In the genomic region with DNA sequence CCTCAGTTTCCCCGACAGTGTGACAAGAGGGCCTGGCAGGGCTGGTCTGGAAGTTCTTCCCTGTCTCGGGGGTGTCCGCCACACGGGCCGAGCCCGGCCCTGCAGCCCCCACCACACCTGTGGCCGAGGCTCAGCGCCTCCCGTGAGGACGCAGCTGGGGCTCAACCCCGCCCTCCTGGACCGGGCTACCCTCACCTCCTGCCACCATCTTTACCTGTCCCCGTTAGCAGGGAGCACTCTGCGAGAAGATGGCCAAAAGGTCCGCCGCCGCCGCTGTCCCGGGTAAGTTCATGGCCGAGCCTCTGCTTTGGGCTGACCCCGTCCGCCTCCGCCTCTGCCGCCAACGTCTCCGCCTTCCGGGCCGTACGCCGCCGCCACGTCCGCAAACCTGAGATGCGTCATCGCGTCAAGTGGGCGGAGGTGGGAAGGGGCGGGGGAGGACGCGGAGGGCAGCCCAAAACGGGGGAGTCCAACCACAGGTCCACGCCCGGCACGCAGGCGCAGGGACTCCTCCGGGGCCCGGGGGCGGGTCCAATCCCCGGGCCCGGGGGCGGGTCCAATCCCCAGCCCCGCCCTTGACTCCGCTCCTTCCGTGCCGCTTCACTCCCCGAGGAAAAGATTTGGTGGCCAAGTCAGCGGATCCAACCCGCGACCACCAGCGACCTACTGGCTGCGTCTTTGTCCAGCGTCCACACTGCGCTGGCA, we compare ENCODE assay signal across 8 cellular contexts. TPM values are rescaled to one million over a fixed set of nuclear protein-coding genes. Genes with fewer than 3 reads are reported as not detected.
DNase-seq lines count a peak whose midpoint lies in the region; ATAC-seq, FAIRE-seq and TF ChIP-seq lines count a peak whose summit lies in the region.

A gene (minus strand): TSS at position 351 of the 705 bp plus-strand sequence. CDS start 4,295 bp downstream, outside the sequence.

- H3K27ac ChIP-seq in H1 (ENCODE audit: low read depth, low read length) (peak within 1 kb of the TSS; percentile 72), mesendoderm (ENCODE audit: low read depth, low read length) (peak within 1 kb of the TSS; percentile 51)

- H3K18ac ChIP-seq in H1 (ENCODE audit: extremely low read depth, low read length) (peak within 1 kb of the TSS; percentile 93), mesendoderm (ENCODE audit: low read length) (peak within 1 kb of the TSS; percentile 29)

- H3K9me3 ChIP-seq in H1 (ENCODE audit: insufficient read depth in 2 of 2, low read depth in 1 of 2, low read length in 1 of 2), result no peaks in the 10 kb centered on the region

- CTCF ChIA-PET in H1 (lab: Charles Lee; ENCODE audit: partially characterized antibody), result interaction anchor here (0.6 to 3.7 kb wide), 26 partner anchors 8 to 195 kb away, joined by 3 to 10 read pairs (median 4); a partner anchor contains a TSS

- H4K20me1 ChIP-seq in H1 (replicated peaks in 1 of 2; ENCODE audit: control insufficient read depth in 1 of 2, insufficient read depth in 2 of 2, low read length in 2 of 2), result no peaks in the 10 kb centered on the region

- H3K4me2 ChIP-seq in H1 (ENCODE audit: insufficient read depth in 1 of 2, low read depth in 2 of 2, low read length in 2 of 2), result peak within 1 kb of the TSS; percentile 97 to 100
- H3K4me2 ChIP-seq in mesendoderm (ENCODE audit: low read length), result peak within 1 kb of the TSS; percentile 85

- no peak within 1 kb of the TSS for H3K14ac ChIP-seq in H1 (ENCODE audit: insufficient read length)

- no peak for FAIRE-seq in H1 (lab: Jason Lieb, UNC)

- H3K9ac ChIP-seq in H1 (replicated peaks in 1 of 4; ENCODE audit: extremely low read depth in 1 of 4, low read depth in 3 of 4, low read length in 3 of 4), result peak within 1 kb of the TSS; percentile 65 to 84 (median 78)
- H3K9ac ChIP-seq in mesendoderm (ENCODE audit: low read length), result peak within 1 kb of the TSS; percentile 97

- H3K56ac ChIP-seq in H1 (replicated peaks; ENCODE audit: insufficient read length, low read depth, low read length) (peak within 1 kb of the TSS; percentile 66), mesendoderm (ENCODE audit: low read length) (peak within 1 kb of the TSS; percentile 99)

- H2AK5ac ChIP-seq in H1 (ENCODE audit: low read depth, low read length) (no peak within 1 kb of the TSS), mesendoderm (ENCODE audit: low read length) (no peak within 1 kb of the TSS)

- peaks cover 8% of the 10 kb centered on the region; the same call in 1 of the 2 replicates for H3K23me2 ChIP-seq in H1 (ENCODE audit: low read depth, low read length)

- H3K4me3 ChIP-seq in H1 (ENCODE audit: extremely low read depth in 1 of 4, insufficient read depth in 2 of 4, low read depth in 3 of 4, low read length in 4 of 4) (peak within 1 kb of the TSS; percentile 56 to 96 (median 90)), mesendoderm (ENCODE audit: low read length) (peak within 1 kb of the TSS; percentile 89)

- H2AFZ ChIP-seq in H1 (ENCODE audit: low read length), result peak within 1 kb of the TSS; percentile 100

- H3K79me1 ChIP-seq in H1 (ENCODE audit: low read depth, low read length) (peaks cover 4% of the 10 kb centered on the region), mesendoderm (ENCODE audit: low read length) (no peaks in the 10 kb centered on the region)

- no peak for TF ChIP-seq RAD21 in H1 (IDR thresholded peaks at IDR 0.05 in 1 of 2, conservative IDR thresholded peaks at IDR 0.05 in 1 of 2; ENCODE audit: low read depth in 2 of 2, low read length in 2 of 2)

- H2BK5ac ChIP-seq in H1 (ENCODE audit: low read depth, low read length) (peak within 1 kb of the TSS; percentile 89), mesendoderm (ENCODE audit: low read length) (peak within 1 kb of the TSS; percentile 72)

- peak; percentile 78 for DNase-seq in CMK (ENCODE audit: low read depth)
- peak; percentile 68 for DNase-seq in HS-5 (ENCODE audit: low read depth)
- DNase-seq in NOMO-1 treated with DMSO at 0.1 percent for 48 hours (lab: John Stamatoyannopoulos, UW; ENCODE audit: unreplicated experiment), result peak; percentile 95
- DNase-seq in activated CD8-positive, alpha-beta memory T cell treated with anti-CD3 and anti-CD28 coated beads for 48 hours (ENCODE audit: low read depth in 2 of 3, low spot score in 2 of 3), result peak; percentile 80 to 93 (median 83)
- peak; percentile 92 to 95 for DNase-seq in H1 (ENCODE audit: low read depth in 1 of 2, low spot score in 2 of 2)
- DNase-seq in mesendoderm, result peak; percentile 98
- peak; percentile 97 for DNase-seq in stimulated activated CD8-positive, alpha-beta memory T cell treated with anti-CD3 and anti-CD28 coated beads, Interleukin-15, amount 100 ng/mL, for 1 hour (ENCODE audit: low read depth)

- H3K27me3 ChIP-seq in H1 (replicated peaks in 1 of 4; ENCODE audit: control insufficient read depth in 3 of 4, extremely low read depth in 1 of 4, insufficient read depth in 3 of 4, low read length in 3 of 4), result no peaks in the 10 kb centered on the region
- H3K27me3 ChIP-seq in mesendoderm (ENCODE audit: insufficient read depth, low read length, poor library complexity), result no peaks in the 10 kb centered on the region

- H4K8ac ChIP-seq in H1 (ENCODE audit: extremely low read depth, insufficient read depth, low read length) (peak within 1 kb of the TSS; percentile 84; the same call in 1 of the 2 replicates), mesendoderm (ENCODE audit: low read depth, low read length) (no peak within 1 kb of the TSS)

- H3K79me2 ChIP-seq in H1 (ENCODE audit: control insufficient read depth in 1 of 2, insufficient read depth in 2 of 2, low read length in 2 of 2) (peaks cover 0 to 30% of the 10 kb centered on the region in 2 experiments; a peak in 2 of 4 replicates), mesendoderm (ENCODE audit: control insufficient read depth, insufficient read depth, low read length) (peaks cover 7% of the 10 kb centered on the region)

- no peak within 1 kb of the TSS for H2BK12ac ChIP-seq in H1 (ENCODE audit: low read depth, low read length)

- no peak within 1 kb of the TSS for H3K4ac ChIP-seq in H1 (replicated peaks; ENCODE audit: insufficient read length, low read depth, low read length)
- peak within 1 kb of the TSS; percentile 73 for H3K4ac ChIP-seq in mesendoderm (ENCODE audit: low read depth, low read length)

- H4K91ac ChIP-seq in H1 (replicated peaks; ENCODE audit: insufficient read length, low read length), result peak within 1 kb of the TSS; percentile 61

- 2% methylated on average over 39 of the region's 63 CpGs; no CpG with 5 or more reads in 1 of the 2 experiments for WGBS in H1 (ENCODE audit: extremely low coverage in 1 of 2, insufficient coverage in 1 of 2, insufficient read length in 1 of 2, insufficient replicate concordance in 2 of 2, low coverage in 1 of 2, low lambda C conversion rate in 2 of 2, missing lambda C conversion rate in 1 of 2), 2 experiments
- no CpG with 5 or more reads among the region's 63 CpGs for WGBS in mesendoderm (ENCODE audit: extremely low coverage, insufficient coverage, low lambda C conversion rate)

- no peak for TF ChIP-seq CTCF in H1 (IDR thresholded peaks at IDR 0.05; ENCODE audit: control extremely low read depth in 1 of 3, insufficient read depth in 1 of 3, low read depth in 1 of 3, low read length in 3 of 3)

- H3K36me3 ChIP-seq in H1 (ENCODE audit: control insufficient read depth in 2 of 4, insufficient read depth in 4 of 4, low read length in 3 of 4), result peaks cover 0 to 8% (median under 1%) of the 10 kb centered on the region in 4 experiments; a peak in 1 of 8 replicates
- H3K36me3 ChIP-seq in mesendoderm (ENCODE audit: control insufficient read depth, insufficient read depth, low read length), result no peaks in the 10 kb centered on the region

- peak within 1 kb of the TSS; percentile 94 for H4K5ac ChIP-seq in H1 (ENCODE audit: insufficient read length, low read depth, low read length)
- H4K5ac ChIP-seq in mesendoderm (ENCODE audit: low read length), result no peak within 1 kb of the TSS

- no peak within 1 kb of the TSS for H2BK120ac ChIP-seq in H1 (replicated peaks; ENCODE audit: low read depth, low read length)
- H2BK120ac ChIP-seq in mesendoderm (ENCODE audit: low read depth, low read length), result no peak within 1 kb of the TSS

- POLR2A ChIA-PET in H1 (lab: Charles Lee; ENCODE audit: partially characterized antibody), result interaction anchor here (1.0 to 1.9 kb wide), 5 partner anchors 11 to 120 kb away, joined by 3 to 9 read pairs (median 4); a partner anchor contains a TSS

- H3K4me1 ChIP-seq in H1 (replicated peaks in 1 of 4; ENCODE audit: control insufficient read depth in 3 of 4, insufficient read depth in 4 of 4, low read length in 3 of 4) (peaks cover 0 to 8% (median 0%) of the 10 kb centered on the region in 4 experiments; a peak in 3 of 7 replicates), mesendoderm (ENCODE audit: control insufficient read depth, low read depth, low read length) (no peaks in the 10 kb centered on the region)

- no peak within 1 kb of the TSS for H2BK20ac ChIP-seq in H1 (ENCODE audit: low read length)

- ATAC-seq in GM19468 (IDR thresholded peaks at IDR 0.05; ENCODE audit: extremely low read depth, unreplicated experiment), result peak; percentile 91

- H3K23ac ChIP-seq in H1 (ENCODE audit: insufficient read length) (no peak within 1 kb of the TSS), mesendoderm (ENCODE audit: low read length) (peak within 1 kb of the TSS; percentile 92)

- 0 out of 2 replicates have a peak within 1 kb of the TSS, but pooled peaks have one; percentile 67 for H2BK15ac ChIP-seq in H1 (ENCODE audit: low read length)
- H2BK15ac ChIP-seq in mesendoderm (replicated peaks; ENCODE audit: low read depth), result no peak within 1 kb of the TSS

- peak in 1 of 2 experiments; percentile 47; a peak in 1 of 3 replicates for TF ChIP-seq EP300 in H1 (IDR thresholded peaks at IDR 0.05; ENCODE audit: borderline replicate concordance in 1 of 2, low read depth in 2 of 2, low read length in 2 of 2)

- TF ChIP-seq POLR2A in H1 (IDR thresholded peaks at IDR 0.05; ENCODE audit: control extremely low read depth in 1 of 2, low read depth in 2 of 2, low read length in 2 of 2), result peak in 1 of 2 experiments; percentile 74; a peak in 2 of 3 replicates

TF ChIP-seq in H1, 55 proteins besides CTCF, POLR2A, EP300 and RAD21 (continues in another document):
- TF ChIP-seq JUN (IDR thresholded peaks at IDR 0.05; ENCODE audit: low read depth, low read length) (no peak), CEBPB (IDR thresholded peaks at IDR 0.05; ENCODE audit: low read depth, low read length) (no peak), KDM4A (IDR thresholded peaks at IDR 0.05; ENCODE audit: low read depth, low read length, severe bottlenecking) (peak; percentile 80), BACH1 (IDR thresholded peaks at IDR 0.05; ENCODE audit: low read length) (peak; percentile 47; the same call in 1 of the 2 replicates)

RNA-seq across cellular contexts. Expression of the gene that starts here (rescaled TPM):
- total RNA-seq in H1 (2021; fragmentation: NEBNext Ultra II Directional; extraction: Animal tissue kit (Norgen Biotek cat#: 25700)), result 14.9 TPM in 2 replicates
- 2.1 and 3.7 TPM in 2 replicates for polyA plus RNA-seq in H1 (2011; rRNA removed)
- polyA plus RNA-seq in H1 (2011; cell fraction: cytosol; rRNA removed), result 4.7 TPM
- polyA plus RNA-seq in H1 (2011; cell fraction: nucleus; rRNA removed), result 0.91 TPM
- polyA plus RNA-seq in H1 (2012, experiment 1 of 2), result 5.9 to 9.7 TPM (median 7.0 TPM) in 4 replicates
- 0.52 TPM for polyA plus RNA-seq in H1 (2012, experiment 2 of 2)
- 8.4 TPM for polyA plus RNA-seq in H1 (2013, experiment 1 of 2)
- polyA plus RNA-seq in H1 (2013, experiment 2 of 2), result 8.6 TPM
- polyA minus RNA-seq in H1 (2011; rRNA and poly(A)+ RNA removed), result 5.9 and 7.5 TPM in 2 replicates
- polyA minus RNA-seq in H1 (2011; cell fraction: cytosol; rRNA and poly(A)+ RNA removed), result 4.7 TPM
- polyA minus RNA-seq in H1 (2011; cell fraction: nucleus; rRNA and poly(A)+ RNA removed), result 9.4 TPM
- polyA plus RNA-seq in mesendoderm (2013, experiment 1 of 2), result 9.7 TPM
- polyA plus RNA-seq in mesendoderm (2013, experiment 2 of 2), result 9.6 TPM

Comparison
In these comparisons a context has a peak if more than half of its experiments do, and no peak if none do; other contexts are left out.
1. Peak in every context shown above with its lines: DNase-seq, ATAC-seq, H3K4me3 ChIP-seq and H3K27ac ChIP-seq.